Comparison of ENCODE assay signal across 9 cellular contexts in the genomic region with DNA sequence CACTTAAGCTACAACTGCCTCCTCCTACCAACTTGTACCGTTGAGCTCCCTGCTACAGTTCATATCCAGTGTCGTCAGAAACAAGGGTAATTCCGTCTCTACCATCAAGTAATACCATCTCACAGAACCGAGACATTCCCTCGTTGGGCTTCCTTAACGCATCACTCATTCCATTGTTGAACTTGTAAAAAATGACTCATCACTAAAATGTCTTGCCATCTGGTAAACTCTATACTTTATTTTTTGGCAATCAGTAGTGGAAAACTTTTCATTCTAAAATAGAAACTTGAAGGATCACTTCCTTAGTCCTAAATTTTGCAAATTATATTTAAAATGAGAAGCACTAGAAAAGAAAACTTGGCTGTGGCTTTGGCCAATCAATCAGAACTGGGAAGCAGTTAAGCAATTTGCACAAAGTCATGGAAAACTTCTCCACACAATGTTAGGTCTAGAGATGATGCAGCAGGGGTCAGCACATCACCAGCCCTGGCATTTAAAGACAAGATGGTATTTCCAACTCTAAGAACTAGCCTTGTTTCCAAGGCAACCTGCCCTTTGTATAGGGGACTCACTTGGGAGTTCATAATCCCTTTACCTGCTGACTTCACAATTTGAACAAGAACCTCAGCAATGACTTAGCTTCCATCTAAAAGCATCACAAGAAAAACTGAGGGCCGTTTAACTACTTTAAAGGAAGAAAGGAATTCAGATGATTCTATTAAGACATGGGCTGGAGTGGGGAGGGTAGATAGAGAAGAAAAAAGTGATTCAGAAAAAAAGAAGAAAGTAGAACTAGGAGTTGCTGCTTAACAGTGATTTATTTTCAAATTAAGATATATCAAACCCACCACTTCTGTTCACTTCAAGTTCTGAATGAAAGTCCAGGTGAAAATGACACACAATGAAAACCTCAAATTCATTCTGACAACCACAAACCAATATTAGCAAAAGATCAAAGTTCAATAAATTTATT.
A peak's percentile ranks its signal among the peaks of the same experiment; 100 is the strongest.
DNase-seq lines count a peak whose midpoint lies in the region; ATAC-seq and TF ChIP-seq lines count a peak whose summit lies in the region.
"Had no signal": no experiment of that assay in that cellular context is flagged by ENCODE, and none has a peak within 500 bp of the region (broad histone marks: within the 10 kb centered on the region; RNA-seq: fewer than 3 reads in every experiment).

No MANE protein-coding gene starts in this region.

- CTCF ChIA-PET in SK-N-SH (lab: Yijun Ruan, JAX): no interaction called here
- CTCF ChIA-PET in activated naive CD4-positive, alpha-beta T cell treated with anti-CD3 and anti-CD28 coated beads for 36 hours (lab: Charles Lee): no interaction called here

- H3K4me3 ChIP-seq in GM23338: no peak overlapping the region
- H3K4me3 ChIP-seq in SK-N-SH (ENCODE audit: low read depth in 2 of 2, low read length in 1 of 2): peak overlapping the region; percentile 33 to 39; a peak in 3 of 4 replicates

- H3K4me1 ChIP-seq in GM23338 (ENCODE audit: insufficient read depth) (peaks cover 24% of the 10 kb centered on the region), SK-N-SH (ENCODE audit: control insufficient read depth in 1 of 2, insufficient read depth in 2 of 2, low read depth in 1 of 2, low read length in 1 of 2) (peaks cover 6 to 35% of the 10 kb centered on the region in 2 experiments; a peak in 3 of 4 replicates)

- H3K9me3 Mint-ChIP-seq in GM23338: no peaks in the 10 kb centered on the region
- peaks cover 9% of the 10 kb centered on the region in 2 donors for H3K9me3 Mint-ChIP-seq in effector memory CD8-positive, alpha-beta T cell
- no peaks in the 10 kb centered on the region for H3K9me3 Mint-ChIP-seq in activated naive CD4-positive, alpha-beta T cell treated with anti-CD3 and anti-CD28 coated beads for 36 hours

- H2AFZ ChIP-seq in GM23338 (no peak overlapping the region), SK-N-SH (ENCODE audit: low read depth) (no peak overlapping the region; the same call in 1 of the 2 replicates)

- H3K9ac ChIP-seq in SK-N-SH: peak overlapping the region; percentile 76

- H3K27ac Mint-ChIP-seq in GM23338: peak overlapping the region; percentile 88
- H3K27ac Mint-ChIP-seq in effector memory CD8-positive, alpha-beta T cell: no peak overlapping the region
- H3K27ac Mint-ChIP-seq in activated naive CD4-positive, alpha-beta T cell treated with anti-CD3 and anti-CD28 coated beads for 36 hours: no peak overlapping the region
- H3K27ac Mint-ChIP-seq: memory B cell had no signal

- no peaks in the 10 kb centered on the region for H3F3A ChIP-seq in GM23338 (replicated peaks; ENCODE audit: low read depth)
- peaks cover 31% of the 10 kb centered on the region for H3F3A ChIP-seq in SK-N-SH (replicated peaks; ENCODE audit: insufficient read depth)

- H3K9me2 ChIP-seq in GM23338 (ENCODE audit: insufficient read depth) (no peaks in the 10 kb centered on the region), SK-N-SH (no peaks in the 10 kb centered on the region)

- TF ChIP-seq CTCF in GM23338 (conservative IDR thresholded peaks at IDR 0.05; ENCODE audit: low read depth in 2 of 2) (peak; percentile 41 to 69), SK-N-SH (IDR thresholded peaks at IDR 0.05) (peak; percentile 64)

- peaks cover 2% of the 10 kb centered on the region for H3K27me3 Mint-ChIP-seq in GM23338 (ENCODE audit: insufficient read depth, low read depth, poor library complexity)
- no peaks in the 10 kb centered on the region for H3K27me3 Mint-ChIP-seq in effector memory CD8-positive, alpha-beta T cell
- H3K27me3 Mint-ChIP-seq in activated naive CD4-positive, alpha-beta T cell treated with anti-CD3 and anti-CD28 coated beads for 36 hours (ENCODE audit: low read depth): peaks cover 8% of the 10 kb centered on the region
- H3K27me3 Mint-ChIP-seq: memory B cell had no signal

- 11% methylated on average over 7 of the region's 7 CpGs for WGBS in SK-N-SH (ENCODE audit: low lambda C conversion rate)

- H3K36me3 Mint-ChIP-seq in GM23338 (ENCODE audit: low read depth): no peaks in the 10 kb centered on the region
- no peaks in the 10 kb centered on the region for H3K36me3 Mint-ChIP-seq in effector memory CD8-positive, alpha-beta T cell (ENCODE audit: insufficient read depth)
- peaks cover 2% of the 10 kb centered on the region for H3K36me3 Mint-ChIP-seq in activated naive CD4-positive, alpha-beta T cell treated with anti-CD3 and anti-CD28 coated beads for 36 hours (ENCODE audit: low read depth)
- H3K36me3 Mint-ChIP-seq: memory B cell had no signal

- H3K27ac ChIP-seq in GM23338 (ENCODE audit: low read depth): peak overlapping the region; percentile 48
- H3K27ac ChIP-seq in SK-N-SH (ENCODE audit: low read depth in 2 of 2, low read length in 1 of 2): peak overlapping the region; percentile 78 to 100

- POLR2A ChIA-PET in SK-N-SH (lab: Yijun Ruan, JAX): no interaction called here

- intact Hi-C loops in Right ventricle myocardium superior (cut with DNase I): loop anchor here (5.0 kb wide), 1 partner anchor 110 kb away; no protein-coding TSS in a partner anchor
- intact Hi-C loops in sciatic nerve (cut with DNase I): no loop called here
- intact Hi-C loops in activated naive CD4-positive, alpha-beta T cell treated with anti-CD3 and anti-CD28 coated beads for 36 hours (cut with micrococcal nuclease): loop anchor here (10.0 kb wide), 1 partner anchor 232 kb away; no protein-coding TSS in a partner anchor

- H3K4me3 Mint-ChIP-seq in GM23338: no peak overlapping the region
- no peak overlapping the region for H3K4me3 Mint-ChIP-seq in effector memory CD8-positive, alpha-beta T cell
- H3K4me3 Mint-ChIP-seq in activated naive CD4-positive, alpha-beta T cell treated with anti-CD3 and anti-CD28 coated beads for 36 hours: no peak overlapping the region
- H3K4me3 Mint-ChIP-seq: memory B cell had no signal

- DNase-seq in GM23338 (ENCODE audit: low spot score) (peak; percentile 79), SK-N-SH (no peak), Right ventricle myocardium superior (no peak), sciatic nerve (ENCODE audit: low spot score) (no peak), ecto neural progenitor cell (ENCODE audit: low spot score) (no peak), GM19240 (ENCODE audit: insufficient read length, low spot score) (no peak)
- no peak for DNase-seq in effector memory CD8-positive, alpha-beta T cell
- no peak for DNase-seq in activated naive CD4-positive, alpha-beta T cell treated with anti-CD3 and anti-CD28 coated beads for 36 hours

- H4K20me1 ChIP-seq in GM23338 (replicated peaks; ENCODE audit: insufficient read depth) (no peaks in the 10 kb centered on the region), SK-N-SH (ENCODE audit: insufficient read depth) (no peaks in the 10 kb centered on the region)

- TF ChIP-seq RAD21 in SK-N-SH (IDR thresholded peaks at IDR 0.05; ENCODE audit: low read length): peak; percentile 58

- H3K36me3 ChIP-seq in GM23338 (ENCODE audit: insufficient read depth) (no peaks in the 10 kb centered on the region), SK-N-SH (replicated peaks in 1 of 2; ENCODE audit: control insufficient read depth in 1 of 2, insufficient read depth in 2 of 2, low read length in 1 of 2) (no peaks in the 10 kb centered on the region)

- no peaks in the 10 kb centered on the region for H3K9me3 ChIP-seq in SK-N-SH

- H3K4me2 ChIP-seq in GM23338 (peak overlapping the region; percentile 6; the same call in 1 of the 2 replicates), SK-N-SH (peak overlapping the region; percentile 75)

- H3K79me2 ChIP-seq in GM23338 (replicated peaks; ENCODE audit: insufficient read depth): peaks cover 31% of the 10 kb centered on the region
- peaks cover 35% of the 10 kb centered on the region for H3K79me2 ChIP-seq in SK-N-SH (ENCODE audit: insufficient read depth)

- TF ChIP-seq EP300 in SK-N-SH (IDR thresholded peaks at IDR 0.05; ENCODE audit: borderline replicate concordance in 1 of 2, low read depth in 1 of 2, low read length in 1 of 2): peak; percentile 72 to 94

- peaks cover 45% of the 10 kb centered on the region for H3K4me1 Mint-ChIP-seq in GM23338
- no peaks in the 10 kb centered on the region for H3K4me1 Mint-ChIP-seq in effector memory CD8-positive, alpha-beta T cell (ENCODE audit: low read depth in 2 of 2)
- peaks cover 14% of the 10 kb centered on the region for H3K4me1 Mint-ChIP-seq in activated naive CD4-positive, alpha-beta T cell treated with anti-CD3 and anti-CD28 coated beads for 36 hours (ENCODE audit: low read depth)
- H3K4me1 Mint-ChIP-seq: memory B cell had no signal

- H3K27me3 ChIP-seq in GM23338 (ENCODE audit: insufficient read depth): no peaks in the 10 kb centered on the region
- H3K27me3 ChIP-seq in SK-N-SH (ENCODE audit: insufficient read depth): no peaks in the 10 kb centered on the region

- peak; percentile 90 for ATAC-seq in GM23338
- peak; percentile 53 for ATAC-seq in Right ventricle myocardium superior (ENCODE audit: poor library complexity)
- ATAC-seq in sciatic nerve: peak; percentile 65
- ATAC-seq in effector memory CD8-positive, alpha-beta T cell (replicated peaks): no peak

TF ChIP-seq in GM23338, 12 proteins besides CTCF, POLR2A, EP300 and RAD21 (continues in another document):
- no peak for TF ChIP-seq STAT1 (IDR thresholded peaks at IDR 0.05; ENCODE audit: unreplicated experiment)
- no peak for TF ChIP-seq ZNF114 (CRISPR knock-in tag; IDR thresholded peaks at IDR 0.05)

TF ChIP-seq in SK-N-SH, 30 proteins besides CTCF, POLR2A, EP300 and RAD21 (continues in another document):
- peak; percentile 54 for TF ChIP-seq SMC3 (IDR thresholded peaks at IDR 0.05; ENCODE audit: low read depth, low read length)
- TF ChIP-seq, protein P1, sequence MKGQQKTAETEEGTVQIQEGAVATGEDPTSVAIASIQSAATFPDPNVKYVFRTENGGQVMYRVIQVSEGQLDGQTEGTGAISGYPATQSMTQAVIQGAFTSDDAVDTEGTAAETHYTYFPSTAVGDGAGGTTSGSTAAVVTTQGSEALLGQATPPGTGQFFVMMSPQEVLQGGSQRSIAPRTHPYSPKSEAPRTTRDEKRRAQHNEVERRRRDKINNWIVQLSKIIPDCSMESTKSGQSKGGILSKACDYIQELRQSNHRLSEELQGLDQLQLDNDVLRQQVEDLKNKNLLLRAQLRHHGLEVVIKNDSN (IDR thresholded peaks at IDR 0.05; ENCODE audit: borderline replicate concordance, low read depth): no peak
- TF ChIP-seq TCF12 (IDR thresholded peaks at IDR 0.05): peak; percentile 95
- TF ChIP-seq, protein P2, sequence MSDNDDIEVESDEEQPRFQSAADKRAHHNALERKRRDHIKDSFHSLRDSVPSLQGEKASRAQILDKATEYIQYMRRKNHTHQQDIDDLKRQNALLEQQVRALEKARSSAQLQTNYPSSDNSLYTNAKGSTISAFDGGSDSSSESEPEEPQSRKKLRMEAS (IDR thresholded peaks at IDR 0.05; ENCODE audit: low read depth): peak; percentile 51; the same call in 1 of the 2 replicates
- peak; percentile 91 for TF ChIP-seq FOSL2 (IDR thresholded peaks at IDR 0.05; ENCODE audit: borderline replicate concordance, low read depth)
- 0 out of 2 replicates have a peak, but pooled peaks have one; percentile 47 for TF ChIP-seq FOXM1 (IDR thresholded peaks at IDR 0.05; ENCODE audit: low read depth)
- peak; percentile 94 for TF ChIP-seq JUND (IDR thresholded peaks at IDR 0.05)
- TF ChIP-seq MEF2A (IDR thresholded peaks at IDR 0.05; ENCODE audit: borderline replicate concordance, low read depth): peak; percentile 90
- TF ChIP-seq TEAD4 (IDR thresholded peaks at IDR 0.05; ENCODE audit: borderline replicate concordance, insufficient read depth): peak; percentile 78; the same call in 1 of the 2 replicates
